ENCODE assay signal across 23 cellular contexts in genomic region chr4:43316813-43317212, GRCh38.
"Had no signal": no experiment of that assay in that cellular context is flagged by ENCODE, and none has a peak within 500 bp of the region (broad histone marks: within the 10 kb centered on the region; RNA-seq: fewer than 3 reads in every experiment).

No MANE protein-coding gene starts in this region.

- FAIRE-seq: small intestine had no signal

- H3K4me1 Mint-ChIP-seq: activated CD4-positive, alpha-beta memory T cell treated with anti-CD3 and anti-CD28 coated beads, Interleukin-2, amount 10 ng/mL, durations not matched to agents 7 days and 5 days; activated naive CD4-positive, alpha-beta T cell treated with anti-CD3 and anti-CD28 coated beads, Interleukin-2, amount 50 U/mL, for 24 hours; natural killer cell had no signal

- H3K36me3 Mint-ChIP-seq: activated naive CD4-positive, alpha-beta T cell treated with anti-CD3 and anti-CD28 coated beads, Interleukin-2, amount 50 U/mL, for 24 hours; natural killer cell; type B pancreatic cell had no signal

- H3K27ac ChIP-seq: epithelial cell of prostate, neutrophil had no signal

- H3K4me3 Mint-ChIP-seq: activated CD4-positive, alpha-beta memory T cell treated with anti-CD3 and anti-CD28 coated beads, Interleukin-2, amount 10 ng/mL, durations not matched to agents 7 days and 5 days; activated naive CD4-positive, alpha-beta T cell treated with anti-CD3 and anti-CD28 coated beads, Interleukin-2, amount 50 U/mL, for 24 hours; activated T-cell treated with anti-CD3 and anti-CD28 coated beads, Interleukin-2, amount 50 U/mL, for 24 hours; effector memory CD8-positive, alpha-beta T cell; natural killer cell; type B pancreatic cell; WTC11 had no signal

- H3K27me3 ChIP-seq: neutrophil had no signal

- H3K27me3 Mint-ChIP-seq: activated CD4-positive, alpha-beta memory T cell treated with anti-CD3 and anti-CD28 coated beads, Interleukin-2, amount 10 ng/mL, durations not matched to agents 7 days and 5 days; activated naive CD4-positive, alpha-beta T cell treated with anti-CD3 and anti-CD28 coated beads, Interleukin-2, amount 50 U/mL, for 24 hours; activated T-cell treated with anti-CD3 and anti-CD28 coated beads, Interleukin-2, amount 50 U/mL, for 24 hours; effector memory CD8-positive, alpha-beta T cell; type B pancreatic cell had no signal

- DNase-seq: activated CD4-positive, alpha-beta memory T cell treated with anti-CD3 and anti-CD28 coated beads, Interleukin-2, amount 10 ng/mL, durations not matched to agents 7 days and 5 days; activated CD4-positive, alpha-beta T cell treated with anti-CD3 and anti-CD28 coated beads for 4 hours; activated effector memory CD4-positive, alpha-beta T cell treated with anti-CD3 and anti-CD28 coated beads, Interleukin-2, amount 50 U/mL, for 16 hours; activated T-cell treated with anti-CD3 and anti-CD28 coated beads, Interleukin-2, amount 50 U/mL, for 24 hours; amniotic stem cell; dermis blood vessel endothelial cell; effector memory CD8-positive, alpha-beta T cell; hypothalamus; kidney glomerular epithelial cell; left ventricle myocardium superior; mesenchymal stem cell; natural killer cell; retina; small intestine; stimulated activated CD4-positive, alpha-beta T cell treated with anti-CD3 and anti-CD28 coated beads, Interleukin-4, amount 100 ng/mL, for 4 hours; stimulated activated CD8-positive, alpha-beta memory T cell treated with anti-CD3 and anti-CD28 coated beads, Interleukin-4, amount 100 ng/mL, for 48 hours; stimulated activated naive CD8-positive, alpha-beta T cell treated with anti-CD3 and anti-CD28 coated beads, Interleukin-15, Interleukin-2, amounts not matched to agents 100 U/mL and 50 U/mL, for 24 hours; T-helper 2 cell had no signal

- H3K27ac Mint-ChIP-seq: activated CD4-positive, alpha-beta memory T cell treated with anti-CD3 and anti-CD28 coated beads, Interleukin-2, amount 10 ng/mL, durations not matched to agents 7 days and 5 days; activated naive CD4-positive, alpha-beta T cell treated with anti-CD3 and anti-CD28 coated beads, Interleukin-2, amount 50 U/mL, for 24 hours; activated T-cell treated with anti-CD3 and anti-CD28 coated beads, Interleukin-2, amount 50 U/mL, for 24 hours; effector memory CD8-positive, alpha-beta T cell; natural killer cell; type B pancreatic cell; WTC11 had no signal

- H3K9me3 Mint-ChIP-seq: activated naive CD4-positive, alpha-beta T cell treated with anti-CD3 and anti-CD28 coated beads, Interleukin-2, amount 50 U/mL, for 24 hours; type B pancreatic cell had no signal

- H3K36me3 ChIP-seq: neutrophil had no signal

- H3K9me3 ChIP-seq: neutrophil had no signal

- ATAC-seq: effector memory CD8-positive, alpha-beta T cell; left ventricle myocardium superior; natural killer cell; stimulated activated naive CD8-positive, alpha-beta T cell treated with anti-CD3 and anti-CD28 coated beads, Interleukin-15, Interleukin-2, amounts not matched to agents 100 U/mL and 50 U/mL, for 24 hours; WTC11 had no signal
